In genomic region chr12:116060765-116061164, GRCh38 we compare ENCODE assay signal across 9 cellular contexts.
DNase-seq lines count a peak whose midpoint lies in the region; ATAC-seq, FAIRE-seq and TF ChIP-seq lines count a peak whose summit lies in the region.
"Had no signal": no experiment of that assay in that cellular context is flagged by ENCODE, and none has a peak within 500 bp of the region (broad histone marks: within the 10 kb centered on the region; RNA-seq: fewer than 3 reads in every experiment).

No MANE protein-coding gene starts in this region.

- no peak overlapping the region for H3K4me3 ChIP-seq in uterus
- no peak overlapping the region for H3K4me3 ChIP-seq in SJCRH30

- H3K4me3 Mint-ChIP-seq in activated T-helper 17 cell treated with anti-CD3 and anti-CD28 coated beads, Interleukin-2, amount 50 U/mL, for 72 hours = peak overlapping the region; percentile 80

- H3K27me3 ChIP-seq in uterus = no peaks in the 10 kb centered on the region
- H3K27me3 ChIP-seq in SJCRH30 = no peaks in the 10 kb centered on the region

- H3K27ac ChIP-seq in uterus (no peak overlapping the region), SJCRH30 (no peak overlapping the region)

- FAIRE-seq in RCC 7860 (lab: Jason Lieb, UNC) = no peak

- no peak for TF ChIP-seq CTCF in uterus (IDR thresholded peaks at IDR 0.05)

- no peaks in the 10 kb centered on the region for H3K9me3 Mint-ChIP-seq in activated T-helper 17 cell treated with anti-CD3 and anti-CD28 coated beads, Interleukin-2, amount 50 U/mL, for 72 hours

- peaks cover 12% of the 10 kb centered on the region for H3K4me1 Mint-ChIP-seq in activated T-helper 17 cell treated with anti-CD3 and anti-CD28 coated beads, Interleukin-2, amount 50 U/mL, for 72 hours

- TF ChIP-seq POLR2A in uterus (IDR thresholded peaks at IDR 0.05) = no peak

- no peaks in the 10 kb centered on the region for H3K36me3 ChIP-seq in uterus
- H3K36me3 ChIP-seq in SJCRH30 = no peaks in the 10 kb centered on the region

- H3K9me3 ChIP-seq in uterus (no peaks in the 10 kb centered on the region), SJCRH30 (replicated peaks) (no peaks in the 10 kb centered on the region)

- no peaks in the 10 kb centered on the region for H3K27me3 Mint-ChIP-seq in activated T-helper 17 cell treated with anti-CD3 and anti-CD28 coated beads, Interleukin-2, amount 50 U/mL, for 72 hours

- DNase-seq in stimulated activated CD4-positive, alpha-beta T cell treated with anti-CD3 and anti-CD28 coated beads, Interleukin-4, amount 100 ng/mL, for 24 hours = peak; percentile 3
- DNase-seq in stimulated activated CD4-positive, alpha-beta T cell treated with anti-CD3 and anti-CD28 coated beads, Interleukin-15, amount 100 ng/mL, for 24 hours = no peak
- DNase-seq in activated gamma-delta T cell treated with Interleukin-2 at 50 U/mL for 16 hours (no peak), uterus (no peak), RCC 7860 (ENCODE audit: low spot score) (no peak), SJCRH30 (no peak)
- DNase-seq: NCI-H1694 had no signal

- peak overlapping the region; percentile 84 for H3K27ac Mint-ChIP-seq in activated T-helper 17 cell treated with anti-CD3 and anti-CD28 coated beads, Interleukin-2, amount 50 U/mL, for 72 hours

- peak; percentile 95 for ATAC-seq in HG03159 (IDR thresholded peaks at IDR 0.05; ENCODE audit: unreplicated experiment)
- ATAC-seq in activated T-helper 17 cell treated with anti-CD3 and anti-CD28 coated beads, Interleukin-2, amount 50 U/mL, for 72 hours (replicated peaks) = peak; percentile 97

- H3K4me1 ChIP-seq in uterus (peaks cover 9 to 14% of the 10 kb centered on the region in 2 donors), SJCRH30 (no peaks in the 10 kb centered on the region)

- intact Hi-C loops in uterus (cut with DNase I; ENCODE audit: low total_unique reads) = no loop called here

- H3K36me3 Mint-ChIP-seq in activated T-helper 17 cell treated with anti-CD3 and anti-CD28 coated beads, Interleukin-2, amount 50 U/mL, for 72 hours (ENCODE audit: low read depth) = no peaks in the 10 kb centered on the region
